Comparison of ENCODE assay signal across 8 cellular contexts in genomic region chr5:67209141-67209771, GRCh38. TPM values are rescaled to one million over a fixed set of nuclear protein-coding genes. Genes with fewer than 3 reads are reported as not detected.
DNase-seq lines count a peak whose midpoint lies in the region; ATAC-seq lines count a peak whose summit lies in the region.

No MANE protein-coding gene starts in this region.

- peak; percentile 39 for ATAC-seq in HG03342 (IDR thresholded peaks at IDR 0.05; ENCODE audit: unreplicated experiment)
- ATAC-seq in activated CD4-positive, CD25-positive, alpha-beta regulatory T cell treated with anti-CD3 and anti-CD28 coated beads, Interleukin-2, amount 50 U/mL, for 24 hours, result peak; percentile 3 to 11
- peak; percentile 85 for ATAC-seq in left colon

- intact Hi-C loops in left colon (cut with DNase I, micrococcal nuclease), result loop anchor here in 1 of 2 donors (2.0 to 5.0 kb wide), 2 partner anchors 42 to 397 kb away; no protein-coding TSS in a partner anchor

- DNase-seq in activated gamma-delta T cell treated with Interleukin-2 at 50 U/mL for 16 hours (peak; percentile 59), activated gamma-delta T cell (lab: John Stamatoyannopoulos, UW) (no peak), NCI-H510A (lab: John Stamatoyannopoulos, UW) (peak; percentile 18), cerebellum (ENCODE audit: low spot score) (peak; percentile 89), left colon (peak; percentile 47 to 51)
- DNase-seq in stimulated activated CD4-positive, alpha-beta T cell treated with anti-CD3 and anti-CD28 coated beads, TNF-alpha, amount 100 ng/mL, for 24 hours (ENCODE audit: low read depth in 3 of 3), result peak; percentile 31 to 58 (median 32)

RNA-seq across cellular contexts. Expression of gene CD180, which starts 12.7 kb away (rescaled TPM):
- total RNA-seq in cerebellum (0.64 TPM), left colon (1 to 10 TPM in 1 of 2 donors, under 1 TPM in 1; 0.34 to 2.0 TPM)

Comparison
In these comparisons a context has a peak if more than half of its experiments do, and no peak if none do; other contexts are left out.
1. ATAC-seq: peak in every context shown above with its lines; median percentile 85 in left colon; 39 in HG03342; 7 in activated CD4-positive, CD25-positive, alpha-beta regulatory T cell treated with anti-CD3 and anti-CD28 coated beads, Interleukin-2, amount 50 U/mL, for 24 hours.